ENCODE assay signal across 8 cellular contexts in the genomic region with DNA sequence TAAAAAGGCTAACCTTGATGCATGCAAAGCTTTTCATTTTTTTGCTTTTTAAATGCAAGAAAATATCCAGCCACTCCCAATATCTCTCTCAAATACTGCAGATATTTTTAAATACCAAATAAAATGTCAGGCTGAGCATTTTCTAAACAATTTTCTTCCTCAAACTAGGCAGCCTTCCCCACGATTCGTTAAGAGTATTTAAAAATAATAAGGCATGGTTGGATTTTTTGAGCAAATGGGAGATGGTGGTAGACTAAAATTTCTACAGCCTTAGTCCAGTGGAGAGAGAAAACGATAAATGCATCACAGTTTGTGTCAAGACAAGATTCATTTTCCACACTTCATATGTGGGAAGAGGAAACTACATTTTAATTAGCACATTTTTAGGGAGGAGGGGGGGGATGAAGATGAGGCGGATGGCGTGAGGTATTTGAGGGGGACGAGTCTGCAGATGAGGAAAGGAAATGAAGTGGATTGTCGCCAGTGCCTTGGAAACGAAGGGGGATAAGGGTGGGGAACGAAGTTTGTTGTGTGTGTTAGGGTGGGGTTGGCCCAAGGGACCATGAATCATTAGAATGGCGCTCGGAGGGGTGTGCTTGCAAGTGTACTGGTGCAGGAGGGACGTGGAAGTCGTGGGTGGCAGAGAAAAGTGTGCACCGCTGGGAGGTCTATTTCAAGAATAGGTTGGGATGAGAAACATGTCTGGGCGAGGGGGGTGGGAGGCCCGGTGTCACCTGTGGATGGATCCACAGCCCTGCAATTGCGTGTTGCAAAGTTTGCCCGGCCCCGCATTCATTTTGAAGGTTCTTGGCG. TPM values are rescaled to one million over a fixed set of nuclear protein-coding genes. Genes with fewer than 3 reads are reported as not detected.
DNase-seq lines count a peak whose midpoint lies in the region; ATAC-seq, FAIRE-seq and TF ChIP-seq lines count a peak whose summit lies in the region.

No MANE protein-coding gene starts in this region.

- intact Hi-C loops in mammary epithelial cell (cut with micrococcal nuclease) = loop anchor here (2.0 to 10.0 kb wide), 6 partner anchors 28 to 268 kb away; no protein-coding TSS in a partner anchor
- intact Hi-C loops in activated CD4-positive, alpha-beta memory T cell treated with anti-CD3 and anti-CD28 coated beads for 36 hours (cut with micrococcal nuclease) = loop anchor here (5.0 kb wide), 2 partner anchors 221 to 351 kb away; no protein-coding TSS in a partner anchor

- H3K4me3 ChIP-seq in AG09309 (ENCODE audit: control insufficient read depth, low read depth, low read length) = peak overlapping the region; percentile 74
- H3K4me3 ChIP-seq in mammary epithelial cell (replicated peaks in 1 of 3; ENCODE audit: insufficient read depth in 1 of 3, low read depth in 2 of 3, low read length in 3 of 3) = peak overlapping the region; percentile 43 to 85 (median 44)
- H3K4me3 ChIP-seq in keratinocyte (ENCODE audit: control insufficient read depth in 2 of 3, extremely low read depth in 1 of 3, insufficient read depth in 2 of 3, low read depth in 1 of 3, low read length in 3 of 3) = peak overlapping the region in 2 of 3 experiments; percentile 57 to 91

- H4K20me1 ChIP-seq in mammary epithelial cell (ENCODE audit: insufficient read depth, low read length) (no peaks in the 10 kb centered on the region), keratinocyte (ENCODE audit: control insufficient read depth, extremely low read depth, insufficient read depth, low read length) (no peaks in the 10 kb centered on the region)

- H3K79me2 ChIP-seq in mammary epithelial cell (ENCODE audit: insufficient read depth, low read length) = peaks cover 32% of the 10 kb centered on the region
- peaks cover 16% of the 10 kb centered on the region for H3K79me2 ChIP-seq in keratinocyte (ENCODE audit: control insufficient read depth, insufficient read depth, low read length)

- H3K9me3 ChIP-seq in mammary epithelial cell (replicated peaks; ENCODE audit: insufficient read depth, low read length) (no peaks in the 10 kb centered on the region), keratinocyte (ENCODE audit: control insufficient read depth, low read depth, low read length) (no peaks in the 10 kb centered on the region)

- no peak overlapping the region for H3K4me3 Mint-ChIP-seq in activated CD4-positive, alpha-beta memory T cell treated with anti-CD3 and anti-CD28 coated beads for 36 hours

- H3K36me3 Mint-ChIP-seq in activated CD4-positive, alpha-beta memory T cell treated with anti-CD3 and anti-CD28 coated beads for 36 hours = no peaks in the 10 kb centered on the region

- no peak for DNase-seq in AG09309 (ENCODE audit: low read depth)
- DNase-seq in HS-27A (ENCODE audit: low read depth) = peak; percentile 57
- DNase-seq in mammary epithelial cell = peak; percentile 24
- no peak for DNase-seq in keratinocyte (ENCODE audit: low read depth, low spot score)
- peak; percentile 34 for DNase-seq in stimulated activated naive CD8-positive, alpha-beta T cell treated with anti-CD3 and anti-CD28 coated beads, Interleukin-15, Interleukin-2, amounts not matched to agents 100 U/mL and 50 U/mL, for 24 hours
- DNase-seq in NCI-H1105 (lab: John Stamatoyannopoulos, UW) = no peak
- DNase-seq in activated CD4-positive, alpha-beta memory T cell treated with anti-CD3 and anti-CD28 coated beads for 36 hours = no peak

- dilution Hi-C loops in mammary epithelial cell (cut with HindIII; ENCODE audit: low sequenced_read_pairs) = no loop called here
- dilution Hi-C loops in keratinocyte (cut with MboI; ENCODE audit: extremely low pct_ligation_motif_present, low sequenced_read_pairs) = no loop called here

- H3K27ac Mint-ChIP-seq in activated CD4-positive, alpha-beta memory T cell treated with anti-CD3 and anti-CD28 coated beads for 36 hours = no peak overlapping the region

- H3K36me3 ChIP-seq in mammary epithelial cell (ENCODE audit: insufficient read depth, low read length) (no peaks in the 10 kb centered on the region), keratinocyte (ENCODE audit: control insufficient read depth in 2 of 2, extremely low read depth in 1 of 2, insufficient read depth in 2 of 2, low read length in 2 of 2) (no peaks in the 10 kb centered on the region)

- ATAC-seq in stimulated activated naive CD8-positive, alpha-beta T cell treated with anti-CD3 and anti-CD28 coated beads, Interleukin-15, Interleukin-2, amounts not matched to agents 100 U/mL and 50 U/mL, for 24 hours = no peak
- ATAC-seq in GM18498 (IDR thresholded peaks at IDR 0.05; ENCODE audit: unreplicated experiment) = no peak

- no peaks in the 10 kb centered on the region for H3K9me3 Mint-ChIP-seq in activated CD4-positive, alpha-beta memory T cell treated with anti-CD3 and anti-CD28 coated beads for 36 hours

- FAIRE-seq in keratinocyte (lab: Jason Lieb, UNC) = no peak

- H3K9ac ChIP-seq in mammary epithelial cell (ENCODE audit: insufficient read depth, low read length) = no peak overlapping the region
- peak overlapping the region; percentile 67 for H3K9ac ChIP-seq in keratinocyte (ENCODE audit: control insufficient read depth, extremely low read depth, insufficient read depth, low read length)

- TF ChIP-seq CTCF in AG09309 (IDR thresholded peaks at IDR 0.05; ENCODE audit: control insufficient read depth, insufficient read depth, low read depth, low read length, missing control alignments) (no peak), mammary epithelial cell (conservative IDR thresholded peaks at IDR 0.05 in 1 of 2, IDR thresholded peaks at IDR 0.05 in 1 of 2; ENCODE audit: extremely low read depth in 1 of 2, insufficient read depth in 1 of 2, low read depth in 1 of 2, low read length in 2 of 2) (no peak), keratinocyte (optimal IDR thresholded peaks at IDR 0.05 in 1 of 3, IDR thresholded peaks at IDR 0.05 in 1 of 3, conservative IDR thresholded peaks at IDR 0.05 in 1 of 3; ENCODE audit: extremely low read depth in 1 of 3, insufficient read depth in 2 of 3, low read length in 3 of 3) (no peak)

- H3K4me1 Mint-ChIP-seq in activated CD4-positive, alpha-beta memory T cell treated with anti-CD3 and anti-CD28 coated beads for 36 hours (ENCODE audit: low read depth) = peaks cover 27% of the 10 kb centered on the region

- H3K4me1 ChIP-seq in mammary epithelial cell (ENCODE audit: insufficient read depth, low read length) = peaks cover 30% of the 10 kb centered on the region
- peaks cover 36% of the 10 kb centered on the region for H3K4me1 ChIP-seq in keratinocyte (ENCODE audit: control insufficient read depth, extremely low read depth, insufficient read depth, low read length)

- no peaks in the 10 kb centered on the region for H3K9me1 ChIP-seq in keratinocyte (ENCODE audit: control insufficient read depth, extremely low read depth, insufficient read depth, low read length)

- POLR2A ChIA-PET in activated CD4-positive, alpha-beta memory T cell treated with anti-CD3 and anti-CD28 coated beads for 36 hours (lab: Charles Lee) = interaction anchor here (1.0 to 1.5 kb wide), 2 partner anchors 37 to 62 kb away, joined by 3 read pairs; no protein-coding TSS in a partner anchor

- no peaks in the 10 kb centered on the region for H3K27me3 Mint-ChIP-seq in activated CD4-positive, alpha-beta memory T cell treated with anti-CD3 and anti-CD28 coated beads for 36 hours

- in situ Hi-C loops in mammary epithelial cell (cut with MboI; ENCODE audit: low sequenced_read_pairs in 2 of 2) = no loop called here

- no TSS peak for BruUV-seq in mammary epithelial cell (replicated peaks; lab: Mats Ljungman, UMichigan)

- CTCF ChIA-PET in mammary epithelial cell (lab: Charles Lee; ENCODE audit: low non-redundant PET) = no interaction called here
- CTCF ChIA-PET in activated CD4-positive, alpha-beta memory T cell treated with anti-CD3 and anti-CD28 coated beads for 36 hours (lab: Charles Lee) = interaction anchor here (0.7 to 1.9 kb wide), 4 partner anchors 9 to 122 kb away, joined by 3 to 14 read pairs (median 5); no protein-coding TSS in a partner anchor

- H3K27ac ChIP-seq in mammary epithelial cell (ENCODE audit: insufficient read depth, low read depth, low read length) = peak overlapping the region; percentile 34
- H3K27ac ChIP-seq in keratinocyte (ENCODE audit: control insufficient read depth, insufficient read depth, low read length) = no peak overlapping the region

- H2AFZ ChIP-seq in mammary epithelial cell (ENCODE audit: low read depth, low read length) = peak overlapping the region; percentile 95
- peak overlapping the region; percentile 92 for H2AFZ ChIP-seq in keratinocyte (ENCODE audit: control insufficient read depth, low read length)

- H3K4me2 ChIP-seq in mammary epithelial cell (ENCODE audit: insufficient read depth, low read depth, low read length) (peak overlapping the region; percentile 94), keratinocyte (ENCODE audit: control insufficient read depth, extremely low read depth, insufficient read depth, low read depth, low read length) (peak overlapping the region; percentile 81)

- 12% methylated on average over 15 of the region's 20 CpGs for WGBS in mammary epithelial cell (ENCODE audit: low coverage, missing lambda C conversion rate)

- H3K27me3 ChIP-seq in mammary epithelial cell (ENCODE audit: insufficient read depth, low read length) (no peaks in the 10 kb centered on the region), keratinocyte (ENCODE audit: control insufficient read depth, extremely low read depth, insufficient read depth, low read length) (no peaks in the 10 kb centered on the region)

RNA-seq across cellular contexts. Expression of a gene that starts 1.2 kb away (rescaled TPM):
- total RNA-seq in mammary epithelial cell = 10 to 100 TPM; 24.8 to 67.5 TPM
- polyA plus RNA-seq in mammary epithelial cell (102 TPM), keratinocyte (56.9 to 61.7 TPM (median 57.8 TPM) in 3 replicates)
- polyA minus RNA-seq in mammary epithelial cell (15.7 TPM), keratinocyte (28.1 to 53.9 TPM (median 44.8 TPM) in 3 replicates)
- polyA plus RNA-seq in keratinocyte (2011; ENCODE audit: low read depth) = 38.7 TPM
- polyA plus RNA-seq in keratinocyte (2011; cell fraction: cytosol; rRNA removed) = 18.9 and 97.8 TPM in 2 replicates
- 84.3 and 135 TPM in 2 replicates for polyA plus RNA-seq in keratinocyte (2011; cell fraction: nucleus; rRNA removed)
- polyA plus RNA-seq in keratinocyte (2012; ENCODE audit: low replicate concordance) = 9.3 and 20.7 TPM in 2 replicates
- polyA minus RNA-seq in keratinocyte (2011; cell fraction: cytosol; rRNA and poly(A)+ RNA removed) = 33.0 TPM
- polyA minus RNA-seq in keratinocyte (2011; cell fraction: nucleus; rRNA and poly(A)+ RNA removed) = 17.3 and 67.2 TPM in 2 replicates
- total RNA-seq in activated CD4-positive, alpha-beta memory T cell treated with anti-CD3 and anti-CD28 coated beads for 36 hours = 10 to 100 TPM; 92.3 to 93.3 TPM

Comparison
In these comparisons a context has a peak if more than half of its experiments do, and no peak if none do; other contexts are left out.
1. DNase-seq: peak in HS-27A (single experiment), mammary epithelial cell (single experiment) and stimulated activated naive CD8-positive, alpha-beta T cell treated with anti-CD3 and anti-CD28 coated beads, Interleukin-15, Interleukin-2, amounts not matched to agents 100 U/mL and 50 U/mL, for 24 hours (single experiment); none in AG09309 (single experiment), keratinocyte (single experiment), NCI-H1105 (single experiment) and activated CD4-positive, alpha-beta memory T cell treated with anti-CD3 and anti-CD28 coated beads for 36 hours (single experiment).
2. Peak in every context shown above with its lines, with median percentiles within 50 percentile points of each other: H3K4me3 ChIP-seq.